ENCODE assay signal across 20 cellular contexts in genomic region chr3:24545917-24546316, GRCh38. TPM values are rescaled to one million over a fixed set of nuclear protein-coding genes. Genes with fewer than 3 reads are reported as not detected.
A peak's percentile ranks its signal among the peaks of the same experiment; 100 is the strongest.
DNase-seq lines count a peak whose midpoint lies in the region; ATAC-seq and TF ChIP-seq lines count a peak whose summit lies in the region.
"Had no signal": no experiment of that assay in that cellular context is flagged by ENCODE, and none has a peak within 500 bp of the region (broad histone marks: within the 10 kb centered on the region; RNA-seq: fewer than 3 reads in every experiment).

No MANE protein-coding gene starts in this region.

- BruUV-seq in HCT116 (replicated peaks; lab: Mats Ljungman, UMichigan) = no TSS peak

- ATAC-seq in HCT116 = no peak
- ATAC-seq in upper lobe of left lung (ENCODE audit: low FRiP score in 2 of 2) = peak; percentile 53 to 64
- ATAC-seq: activated naive CD4-positive, alpha-beta T cell treated with anti-CD3 and anti-CD28 coated beads, Interleukin-2, amount 50 U/mL, for 72 hours had no signal

- RAD21 ChIA-PET in HCT116 (lab: Charles Lee; ENCODE audit: low non-redundant PET in 1 of 2, low total read pairs in 2 of 2, uncharacterized antibody in 2 of 2, unreplicated experiment in 2 of 2) = no interaction called here

- H3K4me1 ChIP-seq in HCT116 (ENCODE audit: control insufficient read depth in 1 of 2, insufficient read depth in 2 of 2, low read length in 2 of 2) (no peaks in the 10 kb centered on the region), liver (ENCODE audit: control insufficient read depth in 4 of 4, insufficient read depth in 4 of 4, low read length in 3 of 4) (peaks cover 4 to 23% (median 18%) of the 10 kb centered on the region in 4 donors), upper lobe of left lung (peaks cover 0 to 16% (median 5%) of the 10 kb centered on the region in 4 donors)

- H3K27me3 ChIP-seq in HCT116 (ENCODE audit: insufficient read depth, low read length) (no peaks in the 10 kb centered on the region), liver (ENCODE audit: control insufficient read depth in 4 of 4, insufficient read depth in 4 of 4, low read length in 3 of 4) (no peaks in the 10 kb centered on the region), upper lobe of left lung (no peaks in the 10 kb centered on the region), WERI-Rb-1 (ENCODE audit: insufficient read depth, low read depth, severe bottlenecking) (no peaks in the 10 kb centered on the region)
- H3K27me3 ChIP-seq: cardiac muscle cell, SJCRH30 had no signal

- H3K27ac ChIP-seq in HCT116 (ENCODE audit: low read depth, low read length) = no peak overlapping the region
- H3K27ac ChIP-seq in liver (ENCODE audit: low read depth in 1 of 2, low read length in 2 of 2) = peak overlapping the region; percentile 37 to 70
- peak overlapping the region in 1 of 4 donors; percentile 28 for H3K27ac ChIP-seq in upper lobe of left lung
- no peak overlapping the region for H3K27ac ChIP-seq in WERI-Rb-1
- H3K27ac ChIP-seq: C4-2B, cardiac muscle cell, SJCRH30 had no signal

- 28% methylated on average over 3 of the region's 3 CpGs for WGBS in liver
- 48 to 49% methylated on average over 3 of the region's 3 CpGs for WGBS in upper lobe of left lung, 2 donors

- no peak for TF ChIP-seq CTCF in HCT116 (IDR thresholded peaks at IDR 0.05 in 2 of 3, conservative IDR thresholded peaks at IDR 0.05 in 1 of 3; ENCODE audit: borderline replicate concordance in 1 of 3, insufficient read depth in 1 of 3, low read depth in 2 of 3, low read length in 2 of 3)
- TF ChIP-seq CTCF in liver (IDR thresholded peaks at IDR 0.05; ENCODE audit: low read depth, low read length, missing input control) = no peak
- TF ChIP-seq CTCF in upper lobe of left lung (IDR thresholded peaks at IDR 0.05) = no peak
- no peak for TF ChIP-seq CTCF in WERI-Rb-1 (IDR thresholded peaks at IDR 0.05; ENCODE audit: low read depth, low read length)

- no peaks in the 10 kb centered on the region for H3K27me3 Mint-ChIP-seq in activated T-cell treated with anti-CD3 and anti-CD28 coated beads, Interleukin-2, amount 50 U/mL, for 24 hours
- H3K27me3 Mint-ChIP-seq: activated CD4-positive, alpha-beta T cell treated with anti-CD3 and anti-CD28 coated beads, Interleukin-2, amount 10 ng/mL, durations not matched to agents 24 days and 14 days had no signal

- CTCF ChIA-PET in HCT116 (lab: Charles Lee) = no interaction called here

- no peaks in the 10 kb centered on the region for H3K36me3 Mint-ChIP-seq in activated T-cell treated with anti-CD3 and anti-CD28 coated beads, Interleukin-2, amount 50 U/mL, for 24 hours (ENCODE audit: low read depth)
- H3K36me3 Mint-ChIP-seq: activated naive CD4-positive, alpha-beta T cell treated with anti-CD3 and anti-CD28 coated beads, Interleukin-2, amount 50 U/mL, for 72 hours had no signal

- TF ChIP-seq POLR2A in HCT116 (IDR thresholded peaks at IDR 0.05; ENCODE audit: borderline replicate concordance, extremely low read depth, insufficient read depth, insufficient read length) = no peak
- TF ChIP-seq POLR2A in upper lobe of left lung (IDR thresholded peaks at IDR 0.05) = no peak

- intact Hi-C loops in HCT116 (cut with micrococcal nuclease) = no loop called here

- TF ChIP-seq RAD21 in HCT116 (IDR thresholded peaks at IDR 0.05; ENCODE audit: low read depth) (no peak), liver (IDR thresholded peaks at IDR 0.05) (peak; percentile 54 to 59)

- H3K9ac ChIP-seq in HCT116 (ENCODE audit: low read length) = no peak overlapping the region
- peak overlapping the region in 1 of 2 donors; percentile 14 for H3K9ac ChIP-seq in liver (ENCODE audit: low read depth in 1 of 2, low read length in 2 of 2)

- H3K36me3 ChIP-seq in HCT116 (ENCODE audit: control insufficient read depth in 1 of 2, insufficient read depth in 2 of 2, low read length in 2 of 2) (no peaks in the 10 kb centered on the region), liver (ENCODE audit: control insufficient read depth in 4 of 4, insufficient read depth in 3 of 4, low read depth in 1 of 4, low read length in 3 of 4) (no peaks in the 10 kb centered on the region), upper lobe of left lung (no peaks in the 10 kb centered on the region), WERI-Rb-1 (no peaks in the 10 kb centered on the region)
- H3K36me3 ChIP-seq: cardiac muscle cell, SJCRH30 had no signal

- H3K4me3 Mint-ChIP-seq in activated T-cell treated with anti-CD3 and anti-CD28 coated beads, Interleukin-2, amount 50 U/mL, for 24 hours = no peak overlapping the region
- H3K4me3 Mint-ChIP-seq: activated CD4-positive, alpha-beta T cell treated with anti-CD3 and anti-CD28 coated beads, Interleukin-2, amount 10 ng/mL, durations not matched to agents 24 days and 14 days had no signal

- H3K4me2 ChIP-seq in HCT116 (ENCODE audit: low read length) = no peak overlapping the region

- no peaks in the 10 kb centered on the region for H3K9me2 ChIP-seq in HCT116 (ENCODE audit: insufficient read depth)

- no peaks in the 10 kb centered on the region for H3K79me2 ChIP-seq in HCT116 (ENCODE audit: insufficient read depth, low read length)

- DNase-seq in HCT116 (ENCODE audit: low read depth, low spot score) (no peak), fibroblast of gingiva (ENCODE audit: low read depth) (peak; percentile 89), upper lobe of left lung (peak in 1 of 2 donors; percentile 56), C1 segment of cervical spinal cord (lab: John Stamatoyannopoulos, UW) (no peak), WERI-Rb-1 (no peak)
- DNase-seq in activated T-cell treated with anti-CD3 and anti-CD28 coated beads, Interleukin-2, amount 50 U/mL, for 24 hours = no peak
- DNase-seq: activated CD4-positive, alpha-beta T cell treated with anti-CD3 and anti-CD28 coated beads, Interleukin-2, amount 10 ng/mL, durations not matched to agents 24 days and 14 days; activated T-cell treated with anti-CD3 and anti-CD28 coated beads for 4 hours; DMS53; Kasumi-1; midbrain; NCI-H1694; NCI-H226; nucleus accumbens; SJCRH30; stimulated activated naive CD4-positive, alpha-beta T cell treated with Interleukin-2 at 50 U/mL for 16 hours had no signal

- H2AFZ ChIP-seq in HCT116 (ENCODE audit: low read depth, low read length, poor library complexity, severe bottlenecking) = peak overlapping the region; percentile 26

- POLR2A ChIA-PET in HCT116 (lab: Charles Lee) = no interaction called here

- H3K4me1 Mint-ChIP-seq in activated T-cell treated with anti-CD3 and anti-CD28 coated beads, Interleukin-2, amount 50 U/mL, for 24 hours (ENCODE audit: low read depth) = no peaks in the 10 kb centered on the region
- H3K4me1 Mint-ChIP-seq: activated CD4-positive, alpha-beta T cell treated with anti-CD3 and anti-CD28 coated beads, Interleukin-2, amount 10 ng/mL, durations not matched to agents 24 days and 14 days had no signal

- H3K4me3 ChIP-seq in HCT116 (replicated peaks in 1 of 2; ENCODE audit: low read depth in 1 of 2, low read length in 2 of 2) (no peak overlapping the region), liver (ENCODE audit: low read depth in 1 of 3, low read length in 3 of 3) (no peak overlapping the region), upper lobe of left lung (no peak overlapping the region), WERI-Rb-1 (ENCODE audit: low read depth, low read length) (no peak overlapping the region)
- H3K4me3 ChIP-seq: cardiac muscle cell, SJCRH30 had no signal

- no peaks in the 10 kb centered on the region for H3K9me3 Mint-ChIP-seq in activated T-cell treated with anti-CD3 and anti-CD28 coated beads, Interleukin-2, amount 50 U/mL, for 24 hours
- H3K9me3 Mint-ChIP-seq: activated CD4-positive, alpha-beta T cell treated with anti-CD3 and anti-CD28 coated beads, Interleukin-2, amount 10 ng/mL, durations not matched to agents 24 days and 14 days had no signal

- H3K9me3 ChIP-seq in HCT116 (ENCODE audit: control insufficient read depth in 1 of 2, insufficient read depth in 1 of 2, low read depth in 1 of 2, low read length in 2 of 2) (no peaks in the 10 kb centered on the region), liver (ENCODE audit: control insufficient read depth in 4 of 4, low read length in 3 of 4) (no peaks in the 10 kb centered on the region), upper lobe of left lung (no peaks in the 10 kb centered on the region), WERI-Rb-1 (ENCODE audit: severe bottlenecking) (no peaks in the 10 kb centered on the region)
- H3K9me3 ChIP-seq: SJCRH30 had no signal

- H3K27ac Mint-ChIP-seq in activated T-cell treated with anti-CD3 and anti-CD28 coated beads, Interleukin-2, amount 50 U/mL, for 24 hours = no peak overlapping the region
- H3K27ac Mint-ChIP-seq: activated CD4-positive, alpha-beta T cell treated with anti-CD3 and anti-CD28 coated beads, Interleukin-2, amount 10 ng/mL, durations not matched to agents 24 days and 14 days; activated naive CD4-positive, alpha-beta T cell treated with anti-CD3 and anti-CD28 coated beads, Interleukin-2, amount 50 U/mL, for 72 hours had no signal

- no peaks in the 10 kb centered on the region for H4K20me1 ChIP-seq in HCT116 (ENCODE audit: insufficient read depth)

- no peak for TF ChIP-seq EP300 in upper lobe of left lung (IDR thresholded peaks at IDR 0.05)

TF ChIP-seq in HCT116, 20 proteins besides CTCF, POLR2A, EP300 and RAD21 (continues in another document):
- TF ChIP-seq CEBPB (IDR thresholded peaks at IDR 0.05; ENCODE audit: low read depth) = no peak
- TF ChIP-seq ATF3 (IDR thresholded peaks at IDR 0.05) = no peak
- TF ChIP-seq SRF (IDR thresholded peaks at IDR 0.05; ENCODE audit: low read depth) = no peak
- TF ChIP-seq EGR1 (IDR thresholded peaks at IDR 0.05; ENCODE audit: low read depth) = no peak
- no peak for TF ChIP-seq FOSL1 (IDR thresholded peaks at IDR 0.05; ENCODE audit: low read depth)
- TF ChIP-seq POLR2AphosphoS5 (IDR thresholded peaks at IDR 0.05; ENCODE audit: low read depth, low read length) = no peak

TF ChIP-seq in liver, 16 proteins besides CTCF, POLR2A, EP300 and RAD21 (continues in another document):
- TF ChIP-seq SP1 (IDR thresholded peaks at IDR 0.05) = peak; percentile 81

RNA-seq across cellular contexts. Expression of gene THRB, which starts 51.3 kb away (rescaled TPM):
- total RNA-seq in HCT116 (2021; ENCODE audit: unreplicated experiment) = 2.5 TPM
- 0.75 and 1.5 TPM in 2 replicates for polyA plus RNA-seq in HCT116 (2012)
- 10 to 100 TPM; 10.8 to 23.9 TPM for total RNA-seq in liver
- 1 to 10 TPM; 5.9 to 7.8 TPM for polyA plus RNA-seq in liver
- 10 to 100 TPM in 4 of 6 donors, 1 to 10 TPM in 2; 5.5 to 15.2 (median 12.0) TPM for total RNA-seq in upper lobe of left lung
- total RNA-seq: activated CD4-positive, alpha-beta T cell treated with anti-CD3 and anti-CD28 coated beads, Interleukin-2, amount 10 ng/mL, durations not matched to agents 24 days and 14 days; activated naive CD4-positive, alpha-beta T cell treated with anti-CD3 and anti-CD28 coated beads, Interleukin-2, amount 50 U/mL, for 72 hours; SJCRH30 had no signal

Comparison
In these comparisons a context has a peak if more than half of its experiments do, and no peak if none do; other contexts are left out.
1. H3K27ac ChIP-seq: peak in liver (2 of 2); none in HCT116 (single experiment) and WERI-Rb-1 (single experiment).